In the genomic region with DNA sequence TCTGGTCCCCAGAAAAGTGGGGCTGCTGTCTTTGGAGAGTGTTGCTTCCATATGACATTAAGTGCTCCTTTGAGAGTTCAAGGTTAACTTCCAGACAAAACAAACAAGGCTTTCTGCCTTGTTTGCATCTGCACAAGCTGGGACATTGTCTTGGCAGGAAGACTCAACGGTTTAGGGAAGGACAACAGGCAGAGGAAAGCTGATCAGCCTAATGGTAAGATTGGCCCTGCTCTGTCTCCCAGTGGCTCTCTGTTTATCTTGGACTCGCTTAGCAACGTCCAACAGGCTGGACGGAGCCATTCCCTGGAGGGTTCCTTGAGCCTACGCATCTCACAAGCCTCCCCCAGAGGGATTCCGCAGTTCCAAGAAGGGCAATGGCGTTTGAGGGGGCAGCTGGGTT, we compare ENCODE assay signal across 10 cellular contexts.
DNase-seq lines count a peak whose midpoint lies in the region; ATAC-seq and TF ChIP-seq lines count a peak whose summit lies in the region.
"Had no signal": no experiment of that assay in that cellular context is flagged by ENCODE, and none has a peak within 500 bp of the region (broad histone marks: within the 10 kb centered on the region; RNA-seq: fewer than 3 reads in every experiment).

No MANE protein-coding gene starts in this region.

- H2BK15ac ChIP-seq in neuronal stem cell (ENCODE audit: low read length): no peak overlapping the region

- no CpG with 5 or more reads among the region's 7 CpGs for WGBS in neuronal stem cell (ENCODE audit: extremely low coverage in 2 of 2, insufficient read length in 2 of 2, insufficient replicate concordance in 1 of 2), 2 donors

- H2BK120ac ChIP-seq in neuronal stem cell (ENCODE audit: low read depth, low read length): no peak overlapping the region

- H3K4me3 ChIP-seq in neuronal stem cell (ENCODE audit: low read length in 2 of 2): no peak overlapping the region

- H3K9ac ChIP-seq in neuronal stem cell (ENCODE audit: low read depth, low read length, poor library complexity): no peak overlapping the region

- H3K79me1 ChIP-seq in neuronal stem cell (ENCODE audit: low read depth, low read length): no peaks in the 10 kb centered on the region

- no peak for ATAC-seq in GM21786 (IDR thresholded peaks at IDR 0.05; ENCODE audit: unreplicated experiment)

- no peak overlapping the region for H3K4ac ChIP-seq in neuronal stem cell (ENCODE audit: low read length)

- no peak overlapping the region for H4K8ac ChIP-seq in neuronal stem cell (ENCODE audit: low read depth, low read length)

- no peaks in the 10 kb centered on the region for H3K9me3 ChIP-seq in neuronal stem cell (replicated peaks in 1 of 2; ENCODE audit: control insufficient read depth in 2 of 2, insufficient read depth in 1 of 2, low read depth in 1 of 2, low read length in 2 of 2)

- H2BK5ac ChIP-seq in neuronal stem cell (ENCODE audit: low read length): no peak overlapping the region

- DNase-seq in RPMI7951 (ENCODE audit: low read depth): peak; percentile 58
- peak; percentile 51 for DNase-seq in fibroblast of the conjunctiva (ENCODE audit: low read depth)
- DNase-seq in neuronal stem cell (ENCODE audit: low spot score): no peak
- DNase-seq in activated CD4-positive, alpha-beta T cell treated with anti-CD3 and anti-CD28 coated beads, Interleukin-2, amount 50 U/mL, for 48 hours: no peak
- DNase-seq in GOT3 (lab: John Stamatoyannopoulos, UW): no peak
- DNase-seq in activated gamma-delta T cell treated with Interleukin-2 at 50 U/mL for 16 hours: no peak
- DNase-seq: activated naive CD4-positive, alpha-beta T cell treated with Interleukin-2 at 50 U/mL for 16 hours; effector memory CD4-positive, alpha-beta T cell had no signal

- no peak overlapping the region for H2AK5ac ChIP-seq in neuronal stem cell (ENCODE audit: low read depth, low read length)

- peak overlapping the region; percentile 1 for H2AFZ ChIP-seq in neuronal stem cell (ENCODE audit: low read length)

- H3K18ac ChIP-seq in neuronal stem cell (ENCODE audit: low read length): peak overlapping the region; percentile 79

- no peak overlapping the region for H3K14ac ChIP-seq in neuronal stem cell (ENCODE audit: low read length)

- peaks cover 0 to 2% of the 10 kb centered on the region in 2 donors for H3K36me3 ChIP-seq in neuronal stem cell (replicated peaks in 1 of 2; ENCODE audit: control insufficient read depth in 2 of 2, insufficient read depth in 2 of 2, low read length in 2 of 2)

- H4K91ac ChIP-seq in neuronal stem cell (ENCODE audit: low read depth, low read length, poor library complexity): no peak overlapping the region

- no peak overlapping the region for H2BK12ac ChIP-seq in neuronal stem cell (ENCODE audit: low read length)

- no peak overlapping the region for H3K23ac ChIP-seq in neuronal stem cell (ENCODE audit: low read depth, low read length, poor library complexity)

- no peaks in the 10 kb centered on the region for H3K27me3 ChIP-seq in neuronal stem cell (ENCODE audit: control insufficient read depth in 3 of 3, insufficient read depth in 3 of 3, low read depth in 1 of 3, low read length in 3 of 3)

- H3K4me2 ChIP-seq in neuronal stem cell (ENCODE audit: insufficient read depth, low read length, poor library complexity, severe bottlenecking): no peak overlapping the region

- TF ChIP-seq CTCF in 22Rv1 (IDR thresholded peaks at IDR 0.05): no peak

- H3K27ac ChIP-seq in 22Rv1 (peak overlapping the region; percentile 46), neuronal stem cell (replicated peaks; ENCODE audit: low read length) (no peak overlapping the region)

- peaks cover 4 to 10% of the 10 kb centered on the region in 2 donors for H3K4me1 ChIP-seq in neuronal stem cell (ENCODE audit: control insufficient read depth in 2 of 2, insufficient read depth in 1 of 2, low read depth in 1 of 2, low read length in 2 of 2)

Comparison
In these comparisons a context has a peak if more than half of its experiments do, and no peak if none do; other contexts are left out.
1. DNase-seq: peak in RPMI7951 (single experiment) and fibroblast of the conjunctiva (single experiment); none in neuronal stem cell (single experiment), activated CD4-positive, alpha-beta T cell treated with anti-CD3 and anti-CD28 coated beads, Interleukin-2, amount 50 U/mL, for 48 hours (0 of 2), GOT3 (single experiment) and activated gamma-delta T cell treated with Interleukin-2 at 50 U/mL for 16 hours (single experiment).